In the genomic region with DNA sequence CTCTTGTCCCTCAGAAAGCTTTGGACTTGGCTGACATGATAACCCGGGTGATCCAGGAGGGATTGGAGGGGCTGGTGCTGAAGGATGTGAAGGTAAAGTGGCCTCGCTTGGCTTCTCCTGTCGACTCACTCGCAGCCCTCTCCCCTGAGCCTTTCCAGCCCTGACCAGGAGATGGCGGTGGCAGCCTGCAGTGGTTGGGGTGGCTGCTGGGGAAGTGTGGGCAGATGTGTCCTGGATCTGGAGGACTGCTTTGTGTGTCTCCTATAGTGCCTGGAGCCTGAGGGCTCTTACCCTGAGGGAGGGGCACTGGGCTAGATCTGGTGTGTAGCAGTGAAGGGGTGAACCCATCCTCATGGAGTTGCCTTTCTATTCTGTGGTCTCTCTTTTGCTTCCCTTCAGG, we compare ENCODE assay signal across 8 cellular contexts. TPM values are rescaled to one million over a fixed set of nuclear protein-coding genes. Genes with fewer than 3 reads are reported as not detected.
DNase-seq lines count a peak whose midpoint lies in the region; ATAC-seq, FAIRE-seq and TF ChIP-seq lines count a peak whose summit lies in the region.

No MANE protein-coding gene starts in this region.

- intact Hi-C loops in HepG2 (cut with micrococcal nuclease; ENCODE audit: unreplicated experiment), result loop anchor here (1.0 kb wide), 2 partner anchors 91 to 121 kb away; partner anchors contain the start of gene RAD51D

- H3K9ac ChIP-seq in HepG2 (ENCODE audit: insufficient read depth, low read depth, low read length), result no peak overlapping the region

- CTCF ChIA-PET in AG04450 (lab: Charles Lee) (interaction anchor here (0.6 to 4.7 kb wide), 16 partner anchors 14 to 143 kb away, joined by 3 to 41 read pairs (median 4); partner anchors contain the start of genes FNDC8 and RAD51D), HepG2 (lab: Yijun Ruan, JAX; ENCODE audit: low intra/inter-chr PET ratio, low total read pairs) (interaction anchor here (2.6 to 5.0 kb wide), 2 partner anchors 91 to 121 kb away, joined by 21 to 46 read pairs; partner anchors contain the start of gene RAD51D)
- CTCF ChIA-PET in activated CD4-positive, alpha-beta T cell treated with anti-CD3 and anti-CD28 coated beads, Interleukin-2, amount 10 ng/mL, durations not matched to agents 7 days and 5 days (lab: Charles Lee), result interaction anchor here (0.6 to 3.0 kb wide), 8 partner anchors 10 to 843 kb away, joined by 3 to 20 read pairs (median 6); partner anchors contain the start of genes FNDC8 and RAD51D

- TF ChIP-seq POLR2A in HepG2 (IDR thresholded peaks at IDR 0.05; ENCODE audit: insufficient read depth in 1 of 2, low read depth in 2 of 2, low read length in 2 of 2), result no peak

- TF ChIP-seq CTCF in AG04450 (IDR thresholded peaks at IDR 0.05; ENCODE audit: low read depth, low read length) (peak; percentile 93), HepG2 (CRISPR knock-in tag; IDR thresholded peaks at IDR 0.05) (peak; percentile 97)

- ATAC-seq in GM18511 (IDR thresholded peaks at IDR 0.05; ENCODE audit: unreplicated experiment) (peak; percentile 66), HepG2 (peak; percentile 87), HG02840 (IDR thresholded peaks at IDR 0.05; ENCODE audit: low FRiP score, unreplicated experiment) (no peak)

- no peaks in the 10 kb centered on the region for H3K27me3 Mint-ChIP-seq in activated CD4-positive, alpha-beta T cell treated with anti-CD3 and anti-CD28 coated beads, Interleukin-2, amount 10 ng/mL, durations not matched to agents 7 days and 5 days

- peak; percentile 70 for FAIRE-seq in HepG2 (lab: Jason Lieb, UNC)

- H3K79me2 ChIP-seq in HepG2 (ENCODE audit: insufficient read depth, low read length), result no peaks in the 10 kb centered on the region

- no peaks in the 10 kb centered on the region for H3K9me3 ChIP-seq in AG04450 (ENCODE audit: control insufficient read depth, insufficient read depth, low read length)
- H3K9me3 ChIP-seq in HepG2 (ENCODE audit: low read length), result no peaks in the 10 kb centered on the region

- peaks cover 21 to 78% of the 10 kb centered on the region in 2 experiments for H3K36me3 ChIP-seq in HepG2 (replicated peaks in 1 of 2; ENCODE audit: control insufficient read depth in 1 of 2, insufficient read depth in 2 of 2, low read length in 2 of 2)

- H4K20me1 ChIP-seq in HepG2 (ENCODE audit: insufficient read depth, low read length), result no peaks in the 10 kb centered on the region

- in situ Hi-C loops in HepG2 (cut with HindIII; ENCODE audit: extremely low pct_ligation_motif_present, low pct_unique_long_range_greater_than_20kb), result loop anchor here (5.0 kb wide), 1 partner anchor 124 kb away; the partner anchor contains the start of gene FNDC8

- H3K36me3 Mint-ChIP-seq in activated CD4-positive, alpha-beta T cell treated with anti-CD3 and anti-CD28 coated beads, Interleukin-2, amount 10 ng/mL, durations not matched to agents 7 days and 5 days (ENCODE audit: low read depth), result peaks cover 34% of the 10 kb centered on the region

- H3K4me1 Mint-ChIP-seq in activated CD4-positive, alpha-beta T cell treated with anti-CD3 and anti-CD28 coated beads, Interleukin-2, amount 10 ng/mL, durations not matched to agents 7 days and 5 days, result peaks cover 10% of the 10 kb centered on the region

- H3K4me3 ChIP-seq in AG04450 (ENCODE audit: low read depth, low read length), result no peak overlapping the region
- H3K4me3 ChIP-seq in HepG2 (replicated peaks in 1 of 3; ENCODE audit: insufficient read depth in 1 of 3, low read depth in 2 of 3, low read length in 3 of 3), result no peak overlapping the region

- POLR2A ChIA-PET in AG04450 (lab: Yijun Ruan, JAX), result no interaction called here
- POLR2A ChIA-PET in activated CD4-positive, alpha-beta T cell treated with anti-CD3 and anti-CD28 coated beads, Interleukin-2, amount 10 ng/mL, durations not matched to agents 7 days and 5 days (lab: Charles Lee), result no interaction called here
- POLR2A ChIA-PET in HepG2 (lab: Yijun Ruan, JAX), result no interaction called here

- H3K9me3 Mint-ChIP-seq in activated CD4-positive, alpha-beta T cell treated with anti-CD3 and anti-CD28 coated beads, Interleukin-2, amount 10 ng/mL, durations not matched to agents 7 days and 5 days, result no peaks in the 10 kb centered on the region

- H2AFZ ChIP-seq in HepG2 (ENCODE audit: low read length), result no peak overlapping the region

- no TSS peak for BruUV-seq in HepG2 (replicated peaks; lab: Mats Ljungman, UMichigan)

- H3K4me3 Mint-ChIP-seq in activated CD4-positive, alpha-beta T cell treated with anti-CD3 and anti-CD28 coated beads, Interleukin-2, amount 10 ng/mL, durations not matched to agents 7 days and 5 days, result no peak overlapping the region

- DNase-seq in AG04450 (ENCODE audit: low read depth, low spot score), result peak; percentile 51
- peak; percentile 8 for DNase-seq in NCI-H2107 (lab: John Stamatoyannopoulos, UW)
- DNase-seq in activated CD4-positive, alpha-beta T cell treated with anti-CD3 and anti-CD28 coated beads, Interleukin-2, amount 10 ng/mL, durations not matched to agents 7 days and 5 days, result peak; percentile 84
- DNase-seq in HepG2 (ENCODE audit: low spot score), result peak; percentile 56
- DNase-seq in stimulated activated CD4-positive, alpha-beta T cell treated with anti-CD3 and anti-CD28 coated beads, Interleukin-4, amount 100 ng/mL, for 48 hours (ENCODE audit: low read depth in 2 of 2), result peak; percentile 67 to 68

- H3K27me3 ChIP-seq in AG04450 (ENCODE audit: control insufficient read depth, insufficient read depth, low read length) (no peaks in the 10 kb centered on the region), HepG2 (ENCODE audit: control insufficient read depth in 1 of 2, insufficient read depth in 2 of 2, low read length in 2 of 2) (no peaks in the 10 kb centered on the region)

- H3K27ac Mint-ChIP-seq in activated CD4-positive, alpha-beta T cell treated with anti-CD3 and anti-CD28 coated beads, Interleukin-2, amount 10 ng/mL, durations not matched to agents 7 days and 5 days, result peak overlapping the region; percentile 60

- H3K27ac ChIP-seq in AG04450 (ENCODE audit: low read depth, low read length), result peak overlapping the region; percentile 63
- H3K27ac ChIP-seq in cingulate gyrus (ENCODE audit: low read depth, low read length), result peak overlapping the region; percentile 80
- no peak overlapping the region for H3K27ac ChIP-seq in HepG2 (ENCODE audit: extremely low read length, insufficient read depth, low read length)

- TF ChIP-seq RAD21 in HepG2 (CRISPR knock-in tag; IDR thresholded peaks at IDR 0.05), result peak; percentile 90

- H3K4me2 ChIP-seq in HepG2 (ENCODE audit: low read depth, low read length), result no peak overlapping the region

- 59% methylated on average over 5 of the region's 5 CpGs for WGBS in HepG2 (ENCODE audit: low lambda C conversion rate)

- TF ChIP-seq EP300 in HepG2 (IDR thresholded peaks at IDR 0.05; ENCODE audit: low read depth in 2 of 2, low read length in 2 of 2) (no peak), HepG2 (CRISPR knock-in tag; IDR thresholded peaks at IDR 0.05; ENCODE audit: borderline replicate concordance) (no peak)

- H3K4me1 ChIP-seq in HepG2 (ENCODE audit: insufficient read depth, low read length), result no peaks in the 10 kb centered on the region

RNA-seq across cellular contexts. Expression of gene LIG3, which starts 17.9 kb away (rescaled TPM):
- 32.6 and 34.2 TPM in 2 replicates for polyA plus RNA-seq in AG04450 (2011; rRNA removed)
- polyA minus RNA-seq in AG04450 (2011; rRNA and poly(A)+ RNA removed), result 66.7 and 100.0 TPM in 2 replicates
- 10 to 100 TPM; 42.8 to 46.1 TPM for total RNA-seq in activated CD4-positive, alpha-beta T cell treated with anti-CD3 and anti-CD28 coated beads, Interleukin-2, amount 10 ng/mL, durations not matched to agents 7 days and 5 days
- 34.5 and 36.2 TPM in 2 replicates for total RNA-seq in HepG2 (2016; rRNA removed; fragmentation: Illumina TruSeq; extraction: Trizol)
- total RNA-seq in HepG2 (2016; cell fraction: cytosol; rRNA removed; fragmentation: Illumina TruSeq; extraction: Trizol; ENCODE audit: low read depth), result 10.9 and 13.1 TPM in 2 replicates
- total RNA-seq in HepG2 (2016; cell fraction: insoluble cytoplasmic fraction; rRNA removed; fragmentation: Illumina TruSeq; extraction: Trizol), result 31.5 and 37.3 TPM in 2 replicates
- total RNA-seq in HepG2 (2016; cell fraction: membrane; rRNA removed; fragmentation: Illumina TruSeq; extraction: Trizol), result 11.5 and 12.7 TPM in 2 replicates
- 48.1 and 52.8 TPM in 2 replicates for total RNA-seq in HepG2 (2016; cell fraction: nucleus; rRNA removed; fragmentation: Illumina TruSeq; extraction: Trizol)
- polyA plus RNA-seq in HepG2 (2011; rRNA removed), result 23.7 and 34.4 TPM in 2 replicates
- 23.0 and 25.2 TPM in 2 replicates for polyA plus RNA-seq in HepG2 (2011; cell fraction: cytosol; rRNA removed)
- 59.1 and 70.4 TPM in 2 replicates for polyA plus RNA-seq in HepG2 (2011; cell fraction: nucleus; rRNA removed)
- 15.1 and 16.4 TPM in 2 replicates for polyA plus RNA-seq in HepG2 (2012)
- 1.9 and 3.1 TPM in 2 replicates for polyA plus RNA-seq in HepG2 (2016; cell fraction: cytosol; fragmentation: Illumina TruSeq; extraction: Trizol; ENCODE audit: low read depth)
- polyA plus RNA-seq in HepG2 (2016; cell fraction: insoluble cytoplasmic fraction; fragmentation: Illumina TruSeq; extraction: Trizol; ENCODE audit: low read depth), result 29.2 and 30.6 TPM in 2 replicates
- polyA plus RNA-seq in HepG2 (2016; cell fraction: membrane; fragmentation: Illumina TruSeq; extraction: Trizol; ENCODE audit: low read depth), result 4.0 and 4.9 TPM in 2 replicates
- polyA plus RNA-seq in HepG2 (2016; cell fraction: nucleus; fragmentation: Illumina TruSeq; extraction: Trizol; ENCODE audit: insufficient read depth, low read depth), result 33.0 and 38.6 TPM in 2 replicates
- polyA minus RNA-seq in HepG2 (2011; rRNA and poly(A)+ RNA removed; ENCODE audit: low replicate concordance), result 99.8 and 102 TPM in 2 replicates
- 35.2 and 41.3 TPM in 2 replicates for polyA minus RNA-seq in HepG2 (2011; cell fraction: cytosol; rRNA and poly(A)+ RNA removed)
- polyA minus RNA-seq in HepG2 (2011; cell fraction: nucleus; rRNA and poly(A)+ RNA removed), result 104 and 116 TPM in 2 replicates

RNA-seq across cellular contexts. Expression of gene ZNF830, which starts 36.9 kb away (rescaled TPM):
- polyA plus RNA-seq in AG04450 (2011; rRNA removed), result 6.9 and 9.4 TPM in 2 replicates
- 6.7 and 7.5 TPM in 2 replicates for polyA minus RNA-seq in AG04450 (2011; rRNA and poly(A)+ RNA removed)
- total RNA-seq in activated CD4-positive, alpha-beta T cell treated with anti-CD3 and anti-CD28 coated beads, Interleukin-2, amount 10 ng/mL, durations not matched to agents 7 days and 5 days, result 10 to 100 TPM; 24.4 to 25.0 TPM
- 18.9 and 19.0 TPM in 2 replicates for total RNA-seq in HepG2 (2016; rRNA removed; fragmentation: Illumina TruSeq; extraction: Trizol)
- 3.5 and 3.9 TPM in 2 replicates for total RNA-seq in HepG2 (2016; cell fraction: cytosol; rRNA removed; fragmentation: Illumina TruSeq; extraction: Trizol; ENCODE audit: low read depth)
- 17.2 and 18.6 TPM in 2 replicates for total RNA-seq in HepG2 (2016; cell fraction: insoluble cytoplasmic fraction; rRNA removed; fragmentation: Illumina TruSeq; extraction: Trizol)
- total RNA-seq in HepG2 (2016; cell fraction: membrane; rRNA removed; fragmentation: Illumina TruSeq; extraction: Trizol), result 5.8 and 7.2 TPM in 2 replicates
- total RNA-seq in HepG2 (2016; cell fraction: nucleus; rRNA removed; fragmentation: Illumina TruSeq; extraction: Trizol), result 18.9 and 21.8 TPM in 2 replicates
- polyA plus RNA-seq in HepG2 (2011; rRNA removed), result 4.7 and 6.1 TPM in 2 replicates
- 3.6 and 4.0 TPM in 2 replicates for polyA plus RNA-seq in HepG2 (2011; cell fraction: cytosol; rRNA removed)
- 4.6 and 5.1 TPM in 2 replicates for polyA plus RNA-seq in HepG2 (2011; cell fraction: nucleus; rRNA removed)
- polyA plus RNA-seq in HepG2 (2012), result 6.4 and 12.1 TPM in 2 replicates
- polyA plus RNA-seq in HepG2 (2016; cell fraction: cytosol; fragmentation: Illumina TruSeq; extraction: Trizol; ENCODE audit: low read depth), result 0.97 and 1.7 TPM in 2 replicates
- 18.0 and 20.9 TPM in 2 replicates for polyA plus RNA-seq in HepG2 (2016; cell fraction: insoluble cytoplasmic fraction; fragmentation: Illumina TruSeq; extraction: Trizol; ENCODE audit: low read depth)
- 2.2 and 2.7 TPM in 2 replicates for polyA plus RNA-seq in HepG2 (2016; cell fraction: membrane; fragmentation: Illumina TruSeq; extraction: Trizol; ENCODE audit: low read depth)
- 10.6 and 15.1 TPM in 2 replicates for polyA plus RNA-seq in HepG2 (2016; cell fraction: nucleus; fragmentation: Illumina TruSeq; extraction: Trizol; ENCODE audit: insufficient read depth, low read depth)
- 2.3 and 3.0 TPM in 2 replicates for polyA minus RNA-seq in HepG2 (2011; rRNA and poly(A)+ RNA removed; ENCODE audit: low replicate concordance)
- 3.2 and 4.0 TPM in 2 replicates for polyA minus RNA-seq in HepG2 (2011; cell fraction: cytosol; rRNA and poly(A)+ RNA removed)
- polyA minus RNA-seq in HepG2 (2011; cell fraction: nucleus; rRNA and poly(A)+ RNA removed), result 29.1 and 30.5 TPM in 2 replicates

RNA-seq across cellular contexts. Expression of gene CCT6B, which starts 36.9 kb away (rescaled TPM):
- polyA plus RNA-seq in AG04450 (2011; rRNA removed) (1.9 and 2.3 TPM in 2 replicates), HepG2 (2011; rRNA removed) (0.41 and 0.46 TPM in 2 replicates)
- 0.61 and 0.78 TPM in 2 replicates for polyA minus RNA-seq in AG04450 (2011; rRNA and poly(A)+ RNA removed)
- 1 to 10 TPM; 1.7 to 2.0 TPM for total RNA-seq in activated CD4-positive, alpha-beta T cell treated with anti-CD3 and anti-CD28 coated beads, Interleukin-2, amount 10 ng/mL, durations not matched to agents 7 days and 5 days
- 1.1 and 1.4 TPM in 2 replicates for total RNA-seq in HepG2 (2016; rRNA removed; fragmentation: Illumina TruSeq; extraction: Trizol)
- 1.2 and 1.5 TPM in 2 replicates for total RNA-seq in HepG2 (2016; cell fraction: cytosol; rRNA removed; fragmentation: Illumina TruSeq; extraction: Trizol; ENCODE audit: low read depth)
- 1.1 and 1.6 TPM in 2 replicates for total RNA-seq in HepG2 (2016; cell fraction: insoluble cytoplasmic fraction; rRNA removed; fragmentation: Illumina TruSeq; extraction: Trizol)
- total RNA-seq in HepG2 (2016; cell fraction: membrane; rRNA removed; fragmentation: Illumina TruSeq; extraction: Trizol), result 0.90 and 1.1 TPM in 2 replicates
- total RNA-seq in HepG2 (2016; cell fraction: nucleus; rRNA removed; fragmentation: Illumina TruSeq; extraction: Trizol), result 1.1 and 1.2 TPM in 2 replicates
- polyA plus RNA-seq in HepG2 (2011; cell fraction: cytosol; rRNA removed), result 0.19 and 0.29 TPM in 2 replicates
- 0.31 and 0.64 TPM in 2 replicates for polyA plus RNA-seq in HepG2 (2011; cell fraction: nucleus; rRNA removed)
- 0.52 and 1.4 TPM in 2 replicates for polyA plus RNA-seq in HepG2 (2012)
- 0.50 and 0.62 TPM in 2 replicates for polyA plus RNA-seq in HepG2 (2016; cell fraction: cytosol; fragmentation: Illumina TruSeq; extraction: Trizol; ENCODE audit: low read depth)
- polyA plus RNA-seq in HepG2 (2016; cell fraction: insoluble cytoplasmic fraction; fragmentation: Illumina TruSeq; extraction: Trizol; ENCODE audit: low read depth), result 1.4 and 1.8 TPM in 2 replicates
- polyA plus RNA-seq in HepG2 (2016; cell fraction: membrane; fragmentation: Illumina TruSeq; extraction: Trizol; ENCODE audit: low read depth), result 0.81 and 0.93 TPM in 2 replicates
- polyA plus RNA-seq in HepG2 (2016; cell fraction: nucleus; fragmentation: Illumina TruSeq; extraction: Trizol; ENCODE audit: insufficient read depth, low read depth), result 0.77 and 0.94 TPM in 2 replicates
- polyA minus RNA-seq in HepG2 (2011; rRNA and poly(A)+ RNA removed; ENCODE audit: low replicate concordance), result 0.23 and 0.42 TPM in 2 replicates
- 0.35 and 1.6 TPM in 2 replicates for polyA minus RNA-seq in HepG2 (2011; cell fraction: cytosol; rRNA and poly(A)+ RNA removed)
- 0.90 and 1.2 TPM in 2 replicates for polyA minus RNA-seq in HepG2 (2011; cell fraction: nucleus; rRNA and poly(A)+ RNA removed)

Comparison
In these comparisons a context has a peak if more than half of its experiments do, and no peak if none do; other contexts are left out.
1. DNase-seq: peak in every context shown above with its lines; median percentile 84 in activated CD4-positive, alpha-beta T cell treated with anti-CD3 and anti-CD28 coated beads, Interleukin-2, amount 10 ng/mL, durations not matched to agents 7 days and 5 days; 68 in stimulated activated CD4-positive, alpha-beta T cell treated with anti-CD3 and anti-CD28 coated beads, Interleukin-4, amount 100 ng/mL, for 48 hours; 56 in HepG2; 51 in AG04450; 8 in NCI-H2107.